In the genomic region with DNA sequence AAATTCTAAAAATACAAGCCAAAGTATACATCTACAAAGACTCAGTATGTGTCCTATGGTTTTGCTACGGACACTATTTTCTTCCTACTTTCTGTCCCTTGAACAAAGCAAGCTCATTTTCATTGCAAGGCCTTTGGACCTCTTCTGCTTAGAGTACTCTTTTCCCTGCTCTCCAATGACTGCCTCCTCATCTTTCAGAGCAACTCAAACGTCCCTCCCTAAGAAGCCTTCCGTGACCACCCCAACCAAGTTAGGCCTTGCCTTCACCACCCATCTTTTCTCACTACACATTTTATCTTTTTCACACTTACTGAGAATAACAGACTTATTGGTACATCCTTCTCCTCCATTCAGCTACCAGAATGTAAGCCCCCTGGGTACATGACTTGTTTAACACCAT, we compare ENCODE assay signal across 22 cellular contexts. TPM values are rescaled to one million over a fixed set of nuclear protein-coding genes. Genes with fewer than 3 reads are reported as not detected.
DNase-seq lines count a peak whose midpoint lies in the region; ATAC-seq and TF ChIP-seq lines count a peak whose summit lies in the region.
"Had no signal": no experiment of that assay in that cellular context is flagged by ENCODE, and none has a peak within 500 bp of the region (broad histone marks: within the 10 kb centered on the region; RNA-seq: fewer than 3 reads in every experiment).

No MANE protein-coding gene starts in this region.

- peaks cover 68% of the 10 kb centered on the region for H3K36me3 Mint-ChIP-seq in nephron progenitor cell (ENCODE audit: low read depth)
- H3K36me3 Mint-ChIP-seq in activated T-cell treated with anti-CD3 and anti-CD28 coated beads, Interleukin-2, amount 50 U/mL, for 24 hours (ENCODE audit: low read depth), result no peaks in the 10 kb centered on the region
- H3K36me3 Mint-ChIP-seq: activated naive CD8-positive, alpha-beta T cell treated with anti-CD3 and anti-CD28 coated beads, Interleukin-2, amount 10 ng/mL, durations not matched to agents 7 days and 5 days had no signal

- no peaks in the 10 kb centered on the region for H3K27me3 ChIP-seq in cardiac muscle cell
- no peaks in the 10 kb centered on the region for H3K27me3 ChIP-seq in upper lobe of right lung
- H3K27me3 ChIP-seq: foreskin keratinocyte, uterus had no signal

- in situ Hi-C loops in T47D (cut with HindIII; ENCODE audit: low pct_unique_long_range_greater_than_20kb, low sequenced_read_pairs), result no loop called here

- H3K36me3 ChIP-seq in cardiac muscle cell (no peaks in the 10 kb centered on the region), upper lobe of right lung (no peaks in the 10 kb centered on the region)
- H3K36me3 ChIP-seq: uterus had no signal

- H3K4me1 Mint-ChIP-seq in nephron progenitor cell, result peaks cover 23% of the 10 kb centered on the region
- H3K4me1 Mint-ChIP-seq in activated T-cell treated with anti-CD3 and anti-CD28 coated beads, Interleukin-2, amount 50 U/mL, for 24 hours (ENCODE audit: low read depth), result peaks cover 3% of the 10 kb centered on the region
- H3K4me1 Mint-ChIP-seq: activated CD4-positive, alpha-beta T cell treated with anti-CD3 and anti-CD28 coated beads, Interleukin-2, amount 10 ng/mL, durations not matched to agents 24 days and 14 days; activated naive CD8-positive, alpha-beta T cell treated with anti-CD3 and anti-CD28 coated beads, Interleukin-2, amount 10 ng/mL, durations not matched to agents 7 days and 5 days had no signal

- no peak overlapping the region for H3K4me3 Mint-ChIP-seq in nephron progenitor cell
- no peak overlapping the region for H3K4me3 Mint-ChIP-seq in activated T-cell treated with anti-CD3 and anti-CD28 coated beads, Interleukin-2, amount 50 U/mL, for 24 hours
- H3K4me3 Mint-ChIP-seq: activated CD4-positive, alpha-beta T cell treated with anti-CD3 and anti-CD28 coated beads, Interleukin-2, amount 10 ng/mL, durations not matched to agents 24 days and 14 days; activated naive CD8-positive, alpha-beta T cell treated with anti-CD3 and anti-CD28 coated beads, Interleukin-2, amount 10 ng/mL, durations not matched to agents 7 days and 5 days; stimulated activated naive CD8-positive, alpha-beta T cell treated with anti-CD3 and anti-CD28 coated beads, Interleukin-15, Interleukin-2, amounts not matched to agents 100 ng/mL and 50 ng/mL, for 24 hours had no signal

- H3K27ac Mint-ChIP-seq in nephron progenitor cell, result peak overlapping the region; percentile 89
- no peak overlapping the region for H3K27ac Mint-ChIP-seq in activated T-cell treated with anti-CD3 and anti-CD28 coated beads, Interleukin-2, amount 50 U/mL, for 24 hours
- H3K27ac Mint-ChIP-seq: activated CD4-positive, alpha-beta T cell treated with anti-CD3 and anti-CD28 coated beads, Interleukin-2, amount 10 ng/mL, durations not matched to agents 24 days and 14 days; activated naive CD8-positive, alpha-beta T cell treated with anti-CD3 and anti-CD28 coated beads, Interleukin-2, amount 10 ng/mL, durations not matched to agents 7 days and 5 days; activated T-helper 2 cell treated with anti-CD3 and anti-CD28 coated beads, Interferon-gamma antibody, Interleukin-2, Interleukin-4, amounts not matched to agents 10 μg/mL and 5 μg/mL and 100 μg/mL, durations not matched to agents 14 hours and 24 hours and 36 hours; stimulated activated naive CD8-positive, alpha-beta T cell treated with anti-CD3 and anti-CD28 coated beads, Interleukin-15, Interleukin-2, amounts not matched to agents 100 ng/mL and 50 ng/mL, for 24 hours had no signal

- peak overlapping the region; percentile 20 for H3K27ac ChIP-seq in cardiac muscle cell
- peak overlapping the region; percentile 39 for H3K27ac ChIP-seq in upper lobe of right lung
- H3K27ac ChIP-seq: C4-2B, foreskin keratinocyte had no signal

- ATAC-seq in left ventricle myocardium superior, result no peak
- ATAC-seq in upper lobe of right lung, result no peak
- ATAC-seq: foreskin keratinocyte, HCT116 had no signal

- intact Hi-C loops in left ventricle myocardium superior (cut with micrococcal nuclease), result no loop called here
- intact Hi-C loops in upper lobe of right lung (cut with DNase I), result no loop called here
- intact Hi-C loops in posterior cingulate gyrus (cut with DNase I), result no loop called here

- H3K4me3 ChIP-seq in cardiac muscle cell (no peak overlapping the region), upper lobe of right lung (no peak overlapping the region)
- H3K4me3 ChIP-seq: uterus had no signal

- H3K4me1 ChIP-seq in cardiac muscle cell (ENCODE audit: low read depth), result peaks cover 9% of the 10 kb centered on the region
- H3K4me1 ChIP-seq in upper lobe of right lung, result peaks cover 10% of the 10 kb centered on the region

- DNase-seq in cardiac muscle cell (ENCODE audit: low read depth in 1 of 2, low spot score in 1 of 2) (no peak), left ventricle myocardium superior (no peak), T47D (ENCODE audit: low read depth in 1 of 2, low spot score in 1 of 2) (peak; percentile 16 to 36), nephron progenitor cell (no peak), upper lobe of right lung (no peak), occipital lobe (lab: John Stamatoyannopoulos, UW) (no peak), posterior cingulate gyrus (no peak)
- no peak for DNase-seq in activated T-cell treated with anti-CD3 and anti-CD28 coated beads, Interleukin-2, amount 50 U/mL, for 24 hours
- DNase-seq: activated CD4-positive, alpha-beta T cell treated with anti-CD3 and anti-CD28 coated beads, Interleukin-2, amount 10 ng/mL, durations not matched to agents 24 days and 14 days; activated naive CD8-positive, alpha-beta T cell treated with anti-CD3 and anti-CD28 coated beads, Interleukin-2, amount 10 ng/mL, durations not matched to agents 7 days and 5 days; dermis blood vessel endothelial cell; DMS153; foreskin keratinocyte; NCI-H2029 treated with DMSO at 0.1 percent for 48 hours; NCI-H510A treated with DMSO at 0.1 percent for 48 hours; nucleus accumbens; stimulated activated CD4-positive, alpha-beta T cell treated with anti-CD3 and anti-CD28 coated beads, Interleukin-1b, Interleukin-23, amount 100 ng/mL, for 48 hours; uterus had no signal

- H3K9me3 ChIP-seq in cardiac muscle cell (ENCODE audit: low read depth) (no peaks in the 10 kb centered on the region), upper lobe of right lung (no peaks in the 10 kb centered on the region)
- H3K9me3 ChIP-seq: uterus had no signal

- TF ChIP-seq CTCF in cardiac muscle cell (IDR thresholded peaks at IDR 0.05; ENCODE audit: low read depth, low read length), result no peak
- no peak for TF ChIP-seq CTCF in nephron progenitor cell (IDR thresholded peaks at IDR 0.05)
- TF ChIP-seq CTCF in upper lobe of right lung (IDR thresholded peaks at IDR 0.05), result no peak

- H3K27me3 Mint-ChIP-seq in nephron progenitor cell (ENCODE audit: low read depth, poor library complexity), result peaks cover 4% of the 10 kb centered on the region
- H3K27me3 Mint-ChIP-seq in activated T-cell treated with anti-CD3 and anti-CD28 coated beads, Interleukin-2, amount 50 U/mL, for 24 hours, result no peaks in the 10 kb centered on the region
- H3K27me3 Mint-ChIP-seq: activated CD4-positive, alpha-beta T cell treated with anti-CD3 and anti-CD28 coated beads, Interleukin-2, amount 10 ng/mL, durations not matched to agents 24 days and 14 days; stimulated activated naive CD8-positive, alpha-beta T cell treated with anti-CD3 and anti-CD28 coated beads, Interleukin-15, Interleukin-2, amounts not matched to agents 100 ng/mL and 50 ng/mL, for 24 hours had no signal

- peaks cover 40% of the 10 kb centered on the region for H3K9me3 Mint-ChIP-seq in nephron progenitor cell
- H3K9me3 Mint-ChIP-seq in activated T-cell treated with anti-CD3 and anti-CD28 coated beads, Interleukin-2, amount 50 U/mL, for 24 hours, result no peaks in the 10 kb centered on the region
- H3K9me3 Mint-ChIP-seq: activated CD4-positive, alpha-beta T cell treated with anti-CD3 and anti-CD28 coated beads, Interleukin-2, amount 10 ng/mL, durations not matched to agents 24 days and 14 days; activated naive CD8-positive, alpha-beta T cell treated with anti-CD3 and anti-CD28 coated beads, Interleukin-2, amount 10 ng/mL, durations not matched to agents 7 days and 5 days; activated T-helper 2 cell treated with anti-CD3 and anti-CD28 coated beads, Interferon-gamma antibody, Interleukin-2, Interleukin-4, amounts not matched to agents 10 μg/mL and 5 μg/mL and 100 μg/mL, durations not matched to agents 14 hours and 24 hours and 36 hours; stimulated activated naive CD8-positive, alpha-beta T cell treated with anti-CD3 and anti-CD28 coated beads, Interleukin-15, Interleukin-2, amounts not matched to agents 100 ng/mL and 50 ng/mL, for 24 hours had no signal

RNA-seq across cellular contexts. Expression of gene ENAH, which starts 39.9 kb away (rescaled TPM):
- 50.8 and 124 TPM in 2 replicates for total RNA-seq in cardiac muscle cell
- 46.4 and 66.6 TPM in 2 replicates for polyA plus RNA-seq in cardiac muscle cell
- 90.1 TPM for total RNA-seq in left ventricle myocardium superior
- total RNA-seq in upper lobe of right lung, result 67.4 TPM
- 73.5 TPM for total RNA-seq in occipital lobe
- total RNA-seq: activated naive CD8-positive, alpha-beta T cell treated with anti-CD3 and anti-CD28 coated beads, Interleukin-2, amount 10 ng/mL, durations not matched to agents 7 days and 5 days had no signal

Comparison
In these comparisons a context has a peak if more than half of its experiments do, and no peak if none do; other contexts are left out.
1. DNase-seq: peak in T47D (2 of 2); none in cardiac muscle cell (0 of 2), left ventricle myocardium superior (single experiment), nephron progenitor cell (single experiment), upper lobe of right lung (single experiment), occipital lobe (single experiment), activated T-cell treated with anti-CD3 and anti-CD28 coated beads, Interleukin-2, amount 50 U/mL, for 24 hours (single experiment) and posterior cingulate gyrus (0 of 10).